1 cellular context compared by ENCODE assay signal in genomic region chr7:143397710-143398530, GRCh38.
TF ChIP-seq lines count a peak whose summit lies in the region.

No MANE protein-coding gene starts in this region.

TF ChIP-seq in WTC11, 78 proteins besides CTCF, POLR2A, EP300 and RAD21 (continued from another document):
- no peak for TF ChIP-seq STAT6 (CRISPR knock-in tag; conservative IDR thresholded peaks at IDR 0.05; ENCODE audit: low read depth)
- TF ChIP-seq, protein P1, sequence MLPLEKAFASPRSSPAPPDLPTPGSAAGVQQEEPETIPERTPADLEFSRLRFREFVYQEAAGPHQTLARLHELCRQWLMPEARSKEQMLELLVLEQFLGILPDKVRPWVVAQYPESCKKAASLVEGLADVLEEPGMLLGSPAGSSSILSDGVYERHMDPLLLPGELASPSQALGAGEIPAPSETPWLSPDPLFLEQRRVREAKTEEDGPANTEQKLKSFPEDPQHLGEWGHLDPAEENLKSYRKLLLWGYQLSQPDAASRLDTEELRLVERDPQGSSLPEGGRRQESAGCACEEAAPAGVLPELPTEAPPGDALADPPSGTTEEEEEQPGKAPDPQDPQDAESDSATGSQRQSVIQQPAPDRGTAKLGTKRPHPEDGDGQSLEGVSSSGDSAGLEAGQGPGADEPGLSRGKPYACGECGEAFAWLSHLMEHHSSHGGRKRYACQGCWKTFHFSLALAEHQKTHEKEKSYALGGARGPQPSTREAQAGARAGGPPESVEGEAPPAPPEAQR (CRISPR knock-in tag; IDR thresholded peaks at IDR 0.05) = no peak
- no peak for TF ChIP-seq NR3C1 (CRISPR knock-in tag; conservative IDR thresholded peaks at IDR 0.05; ENCODE audit: low read depth)
- TF ChIP-seq SOX15 (CRISPR knock-in tag; IDR thresholded peaks at IDR 0.05) = no peak
- TF ChIP-seq, protein P2, sequence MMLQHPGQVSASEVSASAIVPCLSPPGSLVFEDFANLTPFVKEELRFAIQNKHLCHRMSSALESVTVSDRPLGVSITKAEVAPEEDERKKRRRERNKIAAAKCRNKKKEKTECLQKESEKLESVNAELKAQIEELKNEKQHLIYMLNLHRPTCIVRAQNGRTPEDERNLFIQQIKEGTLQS (CRISPR knock-in tag; conservative IDR thresholded peaks at IDR 0.05) = no peak
- TF ChIP-seq GRHL2 (CRISPR knock-in tag; IDR thresholded peaks at IDR 0.05; ENCODE audit: insufficient replicate concordance, severe bottlenecking) = no peak
- no peak for TF ChIP-seq ZNF232 (CRISPR knock-in tag; IDR thresholded peaks at IDR 0.05)
- TF ChIP-seq TCF7 (CRISPR knock-in tag; IDR thresholded peaks at IDR 0.05; ENCODE audit: low read depth) = no peak
- TF ChIP-seq NR1H2 (CRISPR knock-in tag; IDR thresholded peaks at IDR 0.05) = no peak
- no peak for TF ChIP-seq IRF1 (CRISPR knock-in tag; IDR thresholded peaks at IDR 0.05)
- TF ChIP-seq ZNF396 (CRISPR knock-in tag; IDR thresholded peaks at IDR 0.05; ENCODE audit: borderline replicate concordance) = no peak
